Comparison of ENCODE assay signal across 18 cellular contexts in genomic region chr20:17529586-17529985, GRCh38. TPM values are rescaled to one million over a fixed set of nuclear protein-coding genes. Genes with fewer than 3 reads are reported as not detected.
A peak's percentile ranks its signal among the peaks of the same experiment; 100 is the strongest.
DNase-seq lines count a peak whose midpoint lies in the region; ATAC-seq and TF ChIP-seq lines count a peak whose summit lies in the region.
"Had no signal": no experiment of that assay in that cellular context is flagged by ENCODE, and none has a peak within 500 bp of the region (broad histone marks: within the 10 kb centered on the region; RNA-seq: fewer than 3 reads in every experiment).

No MANE protein-coding gene starts in this region.

- peaks cover 3% of the 10 kb centered on the region for H3K4me1 ChIP-seq in ovary (ENCODE audit: insufficient read depth)

- no peak for TF ChIP-seq POLR2A in ovary (IDR thresholded peaks at IDR 0.05)

- H3K9me3 Mint-ChIP-seq in T-helper 1 cell treated with Interleukin-12 subunit alpha and Interleukin-12 subunit beta and Interleukin-4 antibody, amounts not matched to agents 30 μg/mL and 1 μg/mL, for 36 hours, result no peaks in the 10 kb centered on the region
- H3K9me3 Mint-ChIP-seq in chondrocyte (ENCODE audit: low read depth) (no peaks in the 10 kb centered on the region), neural crest cell (no peaks in the 10 kb centered on the region)
- H3K9me3 Mint-ChIP-seq: CD4-positive, alpha-beta T cell; GM23338 had no signal

- no peak for DNase-seq in T-helper 1 cell
- DNase-seq in chondrocyte (ENCODE audit: low spot score), result no peak
- no peak for DNase-seq in neural crest cell (ENCODE audit: low read depth, low spot score)
- no peak for DNase-seq in NCI-H748 treated with DMSO at 0.1 percent for 48 hours (lab: John Stamatoyannopoulos, UW)
- no peak for DNase-seq in ovary
- DNase-seq: AML-193; CD4-positive, alpha-beta T cell; DMS153; DMS79; GDM1; H7 had no signal

- H3K27me3 ChIP-seq in ovary, result no peaks in the 10 kb centered on the region

- H3K4me3 ChIP-seq in ovary, result no peak overlapping the region
- H3K4me3 ChIP-seq: A549 had no signal

- H3K4me3 Mint-ChIP-seq in T-helper 1 cell treated with Interleukin-12 subunit alpha and Interleukin-12 subunit beta and Interleukin-4 antibody, amounts not matched to agents 30 μg/mL and 1 μg/mL, for 36 hours, result no peak overlapping the region
- H3K4me3 Mint-ChIP-seq in chondrocyte (ENCODE audit: unreplicated experiment), result no peak overlapping the region
- H3K4me3 Mint-ChIP-seq in neural crest cell, result peak overlapping the region; percentile 67

- TF ChIP-seq CTCF in chondrocyte (IDR thresholded peaks at IDR 0.05), result no peak
- TF ChIP-seq CTCF in neural crest cell (conservative IDR thresholded peaks at IDR 0.05), result no peak
- TF ChIP-seq CTCF in ovary (IDR thresholded peaks at IDR 0.05), result no peak

- H3K4me1 Mint-ChIP-seq in T-helper 1 cell treated with Interleukin-12 subunit alpha and Interleukin-12 subunit beta and Interleukin-4 antibody, amounts not matched to agents 30 μg/mL and 1 μg/mL, for 36 hours (ENCODE audit: low read depth), result peaks cover 24% of the 10 kb centered on the region
- H3K4me1 Mint-ChIP-seq in chondrocyte (ENCODE audit: low read depth) (peaks cover 24% of the 10 kb centered on the region), neural crest cell (peaks cover 28% of the 10 kb centered on the region)

- no peak for TF ChIP-seq EP300 in ovary (IDR thresholded peaks at IDR 0.05)

- H3K9me3 ChIP-seq in ovary, result no peaks in the 10 kb centered on the region
- H3K9me3 ChIP-seq: A549 had no signal

- H3K27ac Mint-ChIP-seq in T-helper 1 cell treated with Interleukin-12 subunit alpha and Interleukin-12 subunit beta and Interleukin-4 antibody, amounts not matched to agents 30 μg/mL and 1 μg/mL, for 36 hours, result peak overlapping the region; percentile 15
- peak overlapping the region; percentile 55 for H3K27ac Mint-ChIP-seq in chondrocyte (ENCODE audit: unreplicated experiment)
- H3K27ac Mint-ChIP-seq in neural crest cell (ENCODE audit: unreplicated experiment), result no peak overlapping the region
- H3K27ac Mint-ChIP-seq: CD4-positive, alpha-beta T cell; GM23338 had no signal

- no peak for ATAC-seq in HG03439 (IDR thresholded peaks at IDR 0.05; ENCODE audit: unreplicated experiment)
- ATAC-seq: GM23338, HCT116, HepG2 had no signal

- H3K27me3 Mint-ChIP-seq in T-helper 1 cell treated with Interleukin-12 subunit alpha and Interleukin-12 subunit beta and Interleukin-4 antibody, amounts not matched to agents 30 μg/mL and 1 μg/mL, for 36 hours (ENCODE audit: low read depth), result peaks cover 13% of the 10 kb centered on the region
- H3K27me3 Mint-ChIP-seq in chondrocyte (ENCODE audit: low read depth) (no peaks in the 10 kb centered on the region), neural crest cell (ENCODE audit: low read depth) (peaks cover 77% of the 10 kb centered on the region)

- no peak overlapping the region for H3K27ac ChIP-seq in ovary
- H3K27ac ChIP-seq: C4-2B had no signal

- H3K36me3 ChIP-seq in ovary, result no peaks in the 10 kb centered on the region

- peaks cover 3% of the 10 kb centered on the region for H3K36me3 Mint-ChIP-seq in T-helper 1 cell treated with Interleukin-12 subunit alpha and Interleukin-12 subunit beta and Interleukin-4 antibody, amounts not matched to agents 30 μg/mL and 1 μg/mL, for 36 hours (ENCODE audit: low read depth)
- H3K36me3 Mint-ChIP-seq in chondrocyte (ENCODE audit: low read depth), result no peaks in the 10 kb centered on the region
- H3K36me3 Mint-ChIP-seq in neural crest cell (ENCODE audit: low read depth), result no peaks in the 10 kb centered on the region

- intact Hi-C loops in ovary (cut with DNase I), result no loop called here

RNA-seq across cellular contexts. Expression of gene BFSP1, which starts 1.6 kb away (rescaled TPM):
- total RNA-seq in chondrocyte, result 9.6 to 14.4 TPM (median 11.7 TPM) in 3 replicates
- 3.9 and 4.2 TPM in 2 replicates for total RNA-seq in neural crest cell
- total RNA-seq in ovary, result 1 to 10 TPM in 6 of 7 donors, under 1 TPM in 1; 0.92 to 4.9 (median 1.3) TPM
- polyA plus RNA-seq in ovary, result 1 to 10 TPM; 1.5 to 4.1 TPM

RNA-seq across cellular contexts. Expression of gene DSTN, which starts 40.3 kb away (rescaled TPM):
- total RNA-seq in chondrocyte (878 to 1,290 TPM (median 1,265 TPM) in 3 replicates), neural crest cell (91.9 and 98.7 TPM in 2 replicates), ovary (100 to 1,000 TPM; 162 to 429 (median 299) TPM)
- polyA plus RNA-seq in ovary, result 1,000 to 10,000 TPM in 1 of 2 donors, 100 to 1,000 TPM in 1; 404 to 1,033 TPM
